14 cellular contexts compared by ENCODE assay signal in the genomic region with DNA sequence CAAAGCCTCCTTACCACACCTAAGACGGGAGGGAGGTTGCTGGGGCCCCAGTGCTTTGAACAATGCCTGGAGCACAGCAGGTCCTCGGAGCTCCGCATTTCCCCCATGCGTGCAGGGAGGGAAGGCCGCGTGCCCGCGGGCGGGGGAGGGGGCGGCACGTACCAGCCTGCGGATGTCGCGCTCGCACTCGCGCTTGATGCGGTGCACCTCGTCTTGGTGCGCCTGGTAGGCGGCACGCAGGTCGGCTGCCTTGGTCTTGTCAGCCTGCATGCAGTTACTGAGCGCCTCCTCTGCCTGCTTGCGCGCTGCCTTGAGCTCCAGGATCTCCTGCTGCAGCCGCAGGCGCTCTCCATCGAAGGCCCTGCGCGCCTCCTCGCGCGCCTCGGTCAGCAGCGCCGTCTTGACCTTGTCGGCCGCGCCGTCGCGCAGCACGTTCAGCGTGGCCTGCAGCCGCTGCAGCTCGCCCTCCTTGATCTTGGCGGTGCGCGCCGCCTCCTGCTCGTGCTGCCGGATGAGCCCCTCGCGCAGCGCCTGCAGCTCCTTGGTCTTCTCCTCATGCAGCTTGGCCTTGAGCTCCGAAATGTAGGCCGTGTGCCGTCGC.
"Had no signal": no experiment of that assay in that cellular context is flagged by ENCODE, and none has a peak within 500 bp of the region (broad histone marks: within the 10 kb centered on the region; RNA-seq: fewer than 3 reads in every experiment).

No MANE protein-coding gene starts in this region.

- H3K27ac Mint-ChIP-seq: activated naive CD8-positive, alpha-beta T cell treated with anti-CD3 and anti-CD28 coated beads, Interleukin-2, amount 10 ng/mL, durations not matched to agents 7 days and 5 days; naive B cell had no signal

- H3K36me3 ChIP-seq: gastrocnemius medialis, lower lobe of right lung, prostate gland, upper lobe of left lung had no signal

- H3K4me3 ChIP-seq: gastrocnemius medialis, lower lobe of right lung, prostate gland, upper lobe of left lung had no signal

- ATAC-seq: gastrocnemius medialis, lower lobe of right lung had no signal

- H3K4me3 Mint-ChIP-seq: activated naive CD8-positive, alpha-beta T cell treated with anti-CD3 and anti-CD28 coated beads, Interleukin-2, amount 10 ng/mL, durations not matched to agents 7 days and 5 days; naive B cell had no signal

- H3K36me3 Mint-ChIP-seq: naive B cell had no signal

- H3K27ac ChIP-seq: gastrocnemius medialis, lower lobe of right lung, prostate gland, upper lobe of left lung had no signal

- H3K27me3 ChIP-seq: upper lobe of left lung had no signal

- DNase-seq: activated CD4-positive, alpha-beta T cell treated with anti-CD3 and anti-CD28 coated beads, Interleukin-2, amount 50 U/mL, for 4 hours; activated CD4-positive, CD25-positive, alpha-beta regulatory T cell treated with anti-CD3 and anti-CD28 coated beads, Interleukin-2, amount 50 U/mL, for 72 hours; activated gamma-delta T cell; activated naive CD8-positive, alpha-beta T cell treated with anti-CD3 and anti-CD28 coated beads, Interleukin-2, amount 10 ng/mL, durations not matched to agents 7 days and 5 days; activated T-cell treated with anti-CD3 and anti-CD28 coated beads, Interleukin-2, amount 50 U/mL, for 1 hour; anterior cingulate cortex; gastrocnemius medialis; kidney glomerular epithelial cell; lower lobe of right lung; naive B cell; stimulated activated CD4-positive, alpha-beta T cell treated with anti-CD3 and anti-CD28 coated beads, Interleukin-12 subunit alpha, Interleukin-12 subunit beta, amount 100 ng/mL, for 4 hours; stimulated activated naive CD4-positive, alpha-beta T cell; upper lobe of left lung had no signal

- H3K4me1 Mint-ChIP-seq: activated naive CD8-positive, alpha-beta T cell treated with anti-CD3 and anti-CD28 coated beads, Interleukin-2, amount 10 ng/mL, durations not matched to agents 7 days and 5 days; naive B cell had no signal

- H3K4me1 ChIP-seq: gastrocnemius medialis, lower lobe of right lung, prostate gland, upper lobe of left lung had no signal
